ENCODE assay signal across 9 cellular contexts in the genomic region with DNA sequence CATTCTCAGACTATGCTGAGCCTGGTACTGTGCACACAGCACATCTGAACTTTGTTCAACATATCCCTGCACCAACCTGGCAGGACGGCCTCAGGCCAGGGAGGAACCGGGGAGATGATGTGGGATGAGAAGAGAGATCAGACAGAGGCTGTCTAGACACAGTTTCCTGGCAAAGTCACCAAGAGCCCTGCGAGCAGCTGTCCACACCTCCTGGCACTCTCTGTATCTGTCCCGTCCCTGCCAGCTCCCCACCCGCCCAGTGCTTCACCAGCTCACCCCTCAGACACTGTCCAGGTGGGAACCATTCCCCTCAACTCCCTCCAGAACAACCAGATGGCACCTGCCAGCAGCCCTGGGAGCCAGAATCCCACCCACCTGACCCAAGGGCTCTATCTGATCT. TPM values are rescaled to one million over a fixed set of nuclear protein-coding genes. Genes with fewer than 3 reads are reported as not detected.
A peak's percentile ranks its signal among the peaks of the same experiment; 100 is the strongest.
DNase-seq lines count a peak whose midpoint lies in the region; ATAC-seq and TF ChIP-seq lines count a peak whose summit lies in the region.
"Not testable (repeated sequence)": the region's sequence is repeated elsewhere in the genome, so short reads cannot be mapped to it uniquely, and the experiment has no call there.
"Had no signal": no experiment of that assay in that cellular context is flagged by ENCODE, and none has a peak within 500 bp of the region (broad histone marks: within the 10 kb centered on the region; RNA-seq: fewer than 3 reads in every experiment).

No MANE protein-coding gene starts in this region.

- H3K9me3 ChIP-seq in Panc1 (ENCODE audit: control insufficient read depth, insufficient read depth, low read depth, low read length); heart left ventricle; right cardiac atrium (ENCODE audit: control insufficient read depth, low read length); gastrocnemius medialis; upper lobe of right lung: not testable (repeated sequence)

- not testable (repeated sequence) for H3K27ac ChIP-seq in Panc1 (ENCODE audit: low read length); foreskin keratinocyte; heart left ventricle; right cardiac atrium (ENCODE audit: low read length); gastrocnemius medialis; upper lobe of right lung

- TF ChIP-seq POLR2A in heart left ventricle (IDR thresholded peaks at IDR 0.05); gastrocnemius medialis (IDR thresholded peaks at IDR 0.05): not testable (repeated sequence)

- CTCF ChIA-PET in Panc1 (lab: Charles Lee) = not testable (repeated sequence)

- H3K4me1 ChIP-seq in Panc1 (ENCODE audit: control insufficient read depth, insufficient read depth, low read length); foreskin keratinocyte; heart left ventricle; right cardiac atrium (ENCODE audit: control insufficient read depth, insufficient read depth, low read length); gastrocnemius medialis; upper lobe of right lung: not testable (repeated sequence)

- not testable (repeated sequence) for BruUV-seq in Panc1 (replicated peaks; lab: Mats Ljungman, UMichigan)

- not testable (repeated sequence) for H3K36me3 ChIP-seq in Panc1 (ENCODE audit: control insufficient read depth, insufficient read depth, low read length); heart left ventricle; gastrocnemius medialis; upper lobe of right lung

- no CpG with 5 or more reads among the region's 5 CpGs for WGBS in heart left ventricle, 4 donors
- no CpG with 5 or more reads among the region's 5 CpGs for WGBS in right cardiac atrium

- TF ChIP-seq CTCF in Panc1 (IDR thresholded peaks at IDR 0.05); foreskin keratinocyte (conservative IDR thresholded peaks at IDR 0.05); heart left ventricle (IDR thresholded peaks at IDR 0.05); gastrocnemius medialis (IDR thresholded peaks at IDR 0.05 in 4 of 5, conservative IDR thresholded peaks at IDR 0.05 in 1 of 5); upper lobe of right lung (IDR thresholded peaks at IDR 0.05): not testable (repeated sequence)

- DNase-seq in Panc1 (ENCODE audit: low read depth, low spot score); foreskin keratinocyte; heart left ventricle; right cardiac atrium; gastrocnemius medialis; upper lobe of right lung: not testable (repeated sequence)

- H3K27me3 ChIP-seq in Panc1 (ENCODE audit: control insufficient read depth, insufficient read depth, low read length); foreskin keratinocyte; heart left ventricle; right cardiac atrium (ENCODE audit: control insufficient read depth, insufficient read depth); gastrocnemius medialis; upper lobe of right lung: not testable (repeated sequence)

- intact Hi-C loops in Panc1 (cut with micrococcal nuclease; ENCODE audit: unreplicated experiment); heart left ventricle (cut with DNase I); right cardiac atrium (cut with DNase I); gastrocnemius medialis (cut with DNase I; ENCODE audit: low total_unique reads); upper lobe of right lung (cut with DNase I): not testable (repeated sequence)

- in situ Hi-C loops in Panc1 (cut with HindIII; ENCODE audit: low pct_unique_long_range_greater_than_20kb, low sequenced_read_pairs); gastrocnemius medialis (cut with MboI; ENCODE audit: low sequenced_read_pairs in 4 of 4): not testable (repeated sequence)

- not testable (repeated sequence) for H3K4me3 ChIP-seq in Panc1 (ENCODE audit: low read depth in 2 of 2, low read length in 2 of 2); heart left ventricle; right cardiac atrium (ENCODE audit: low read length); gastrocnemius medialis; upper lobe of right lung

- ATAC-seq in Panc1 (0 out of 2 replicates have a peak, but pooled peaks have one; percentile 17), foreskin keratinocyte (peak; percentile 36), heart left ventricle (peak; percentile 10 to 65 (median 41)), right cardiac atrium (peak; percentile 43 to 46), gastrocnemius medialis (peak; percentile 43 to 72), upper lobe of right lung (peak; percentile 26)

- POLR2A ChIA-PET in Panc1 (lab: Charles Lee) = not testable (repeated sequence)

RNA-seq across cellular contexts. Expression of gene NPIPA5, which starts 39.1 kb away (rescaled TPM):
- total RNA-seq in Panc1 (2021; ENCODE audit: unreplicated experiment) = 0.26 TPM
- polyA plus RNA-seq in Panc1 (2012; ENCODE audit: insufficient read length) = 0.55 TPM
- 8.0 and 10.9 TPM in 2 replicates for total RNA-seq in foreskin keratinocyte
- polyA plus RNA-seq in foreskin keratinocyte = 12.4 and 13.3 TPM in 2 replicates
- 10 to 100 TPM in 4 of 9 donors, 1 to 10 TPM in 5; 6.0 to 15.6 (median 7.8) TPM for total RNA-seq in heart left ventricle
- 10 to 100 TPM in 1 of 2 donors, 1 to 10 TPM in 1; 1.5 to 16.8 TPM for polyA plus RNA-seq in heart left ventricle
- 10 to 100 TPM in 1 of 4 donors, 1 to 10 TPM in 3; 5.0 to 18.5 (median 6.7) TPM for total RNA-seq in right cardiac atrium
- 16.5 TPM for polyA plus RNA-seq in right cardiac atrium
- total RNA-seq in gastrocnemius medialis = 10 to 100 TPM in 2 of 4 donors, 1 to 10 TPM in 2; 6.8 to 16.7 (median 11.1) TPM
- 12.0 TPM for total RNA-seq in upper lobe of right lung
- total RNA-seq: Daoy had no signal

RNA-seq across cellular contexts. Expression of gene MPV17L, which starts 56.5 kb away (rescaled TPM):
- total RNA-seq in Panc1 (2021; ENCODE audit: unreplicated experiment) (10.4 TPM), foreskin keratinocyte (0.54 and 1.3 TPM in 2 replicates), heart left ventricle (1 to 10 TPM; 4.4 to 9.6 (median 7.4) TPM), right cardiac atrium (10 to 100 TPM in 1 of 4 donors, 1 to 10 TPM in 3; 7.2 to 10.3 (median 9.0) TPM), gastrocnemius medialis (10 to 100 TPM; 12.8 to 27.3 (median 19.3) TPM), upper lobe of right lung (1.6 TPM)
- 3.0 TPM for polyA plus RNA-seq in Panc1 (2012; ENCODE audit: insufficient read length)
- polyA plus RNA-seq in foreskin keratinocyte (0.25 and 0.38 TPM in 2 replicates), heart left ventricle (1 to 10 TPM; 5.2 to 7.1 TPM), right cardiac atrium (7.3 TPM)
- total RNA-seq: CD4-positive, alpha-beta memory T cell; H4 had no signal
- polyA plus RNA-seq: CD4-positive, alpha-beta memory T cell had no signal
